ENCODE assay signal across 8 cellular contexts in the genomic region with DNA sequence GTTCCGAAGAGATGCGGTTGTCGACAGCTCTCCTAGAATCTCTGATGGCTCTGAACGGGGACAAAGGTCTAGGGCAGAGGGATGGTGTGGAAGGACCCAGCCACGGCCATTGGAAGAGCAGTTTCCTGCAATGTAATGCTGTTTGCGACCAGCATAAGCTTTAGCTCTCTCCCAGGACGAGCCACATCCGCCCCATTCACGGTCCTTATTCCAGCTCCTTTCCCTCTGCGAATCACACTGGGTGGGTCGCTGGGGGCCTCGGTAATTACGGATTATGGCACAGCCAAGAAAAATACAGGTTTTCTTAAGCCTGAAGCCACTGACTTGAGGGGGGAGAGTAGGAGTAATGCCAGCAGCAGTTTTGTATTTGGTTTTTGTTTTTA. TPM values are rescaled to one million over a fixed set of nuclear protein-coding genes. Genes with fewer than 3 reads are reported as not detected.
A peak's percentile ranks its signal among the peaks of the same experiment; 100 is the strongest.
DNase-seq lines count a peak whose midpoint lies in the region; ATAC-seq and FAIRE-seq lines count a peak whose summit lies in the region.

No MANE protein-coding gene starts in this region.

- H3K36me3 ChIP-seq in ACC112 (ENCODE audit: insufficient read depth, low read length) (peaks cover 4% of the 10 kb centered on the region; the same call in 1 of the 2 replicates), iPS-18a (ENCODE audit: control insufficient read depth, low read depth, low read length) (no peaks in the 10 kb centered on the region), small intestine (ENCODE audit: control insufficient read depth in 2 of 2, insufficient read depth in 2 of 2, low read length in 2 of 2) (no peaks in the 10 kb centered on the region)

- H3K4me1 ChIP-seq in ACC112 (ENCODE audit: control insufficient read depth, insufficient read depth, low read length, unreplicated experiment) (peaks cover 6% of the 10 kb centered on the region), iPS-18a (ENCODE audit: control insufficient read depth, low read depth, low read length) (peaks cover 33% of the 10 kb centered on the region), small intestine (ENCODE audit: control insufficient read depth in 2 of 2, insufficient read depth in 1 of 2, low read depth in 1 of 2, low read length in 1 of 2) (peaks cover 0 to 2% of the 10 kb centered on the region in 2 donors)

- FAIRE-seq in small intestine (lab: Jason Lieb, UNC): no peak

- H3K27ac ChIP-seq in ACC112 (ENCODE audit: low read depth, low read length) (peak overlapping the region; percentile 97), adipose tissue (ENCODE audit: low read depth, low read length) (peak overlapping the region; percentile 3), iPS-18a (ENCODE audit: low read length) (no peak overlapping the region), small intestine (ENCODE audit: low read depth in 1 of 2, low read length in 1 of 2) (peak overlapping the region; percentile 83 to 97)

- peak overlapping the region; percentile 21 for H3K9ac ChIP-seq in iPS-18a (ENCODE audit: low read length)

- peaks cover 5% of the 10 kb centered on the region for H3K79me2 ChIP-seq in ACC112 (ENCODE audit: control insufficient read depth, insufficient read depth, low read length, unreplicated experiment)

- H3K27me3 ChIP-seq in ACC112 (ENCODE audit: insufficient read depth, low read length) (no peaks in the 10 kb centered on the region), iPS-18a (ENCODE audit: control insufficient read depth, insufficient read depth, low read length) (peaks cover 83% of the 10 kb centered on the region), small intestine (ENCODE audit: control insufficient read depth in 2 of 2, insufficient read depth in 2 of 2, low read length in 2 of 2) (peaks cover 0 to 7% of the 10 kb centered on the region in 2 donors)

- H3K4me3 ChIP-seq in ACC112 (ENCODE audit: low read depth, low read length) (peak overlapping the region; percentile 88), iPS-18a (ENCODE audit: low read length) (peak overlapping the region; percentile 81), small intestine (ENCODE audit: low read depth in 1 of 2, low read length in 2 of 2) (peak overlapping the region; percentile 29 to 70)

- H3K9me3 ChIP-seq in iPS-18a (ENCODE audit: control insufficient read depth, low read depth, low read length): no peaks in the 10 kb centered on the region
- H3K9me3 ChIP-seq in small intestine (ENCODE audit: control insufficient read depth, low read depth): no peaks in the 10 kb centered on the region

- ATAC-seq in GM19463 (IDR thresholded peaks at IDR 0.05; ENCODE audit: unreplicated experiment): peak; percentile 14

- peak overlapping the region; percentile 77 for H2AFZ ChIP-seq in ACC112 (ENCODE audit: low read length, unreplicated experiment)

- WGBS in adipose tissue, 3 donors: 6 to 8% (median 8%) methylated on average over 13 of the region's 13 CpGs
- 3 to 6% (median 3%) methylated on average over 13 of the region's 13 CpGs for whole genome bisulfite sequencing in small intestine, 3 donors

- DNase-seq in NCI-H2227 (lab: John Stamatoyannopoulos, UW; ENCODE audit: unreplicated experiment) (peak; percentile 50), small intestine (peak; percentile 26), NCI-H187 (lab: John Stamatoyannopoulos, UW) (no peak), NCI-H446 treated with DMSO at 0.1 percent for 48 hours (lab: John Stamatoyannopoulos, UW) (no peak)

RNA-seq across cellular contexts. Expression of a gene that starts 22.7 kb away (rescaled TPM):
- 1 to 10 TPM; 1.1 to 5.8 (median 3.1) TPM for polyA plus RNA-seq in adipose tissue
- polyA plus RNA-seq in small intestine: 1 to 10 TPM in 2 of 3 donors, under 1 TPM in 1; 0.67 to 5.1 (median 4.1) TPM

Comparison
In these comparisons a context has a peak if more than half of its experiments do, and no peak if none do; other contexts are left out.
1. DNase-seq: peak in NCI-H2227 (single experiment) and small intestine (single experiment); none in NCI-H187 (0 of 2) and NCI-H446 treated with DMSO at 0.1 percent for 48 hours (single experiment).
2. Peak in every context shown above with its lines, with median percentiles within 50 percentile points of each other: H3K4me3 ChIP-seq.